Comparison of ENCODE assay signal across 8 cellular contexts in the genomic region with DNA sequence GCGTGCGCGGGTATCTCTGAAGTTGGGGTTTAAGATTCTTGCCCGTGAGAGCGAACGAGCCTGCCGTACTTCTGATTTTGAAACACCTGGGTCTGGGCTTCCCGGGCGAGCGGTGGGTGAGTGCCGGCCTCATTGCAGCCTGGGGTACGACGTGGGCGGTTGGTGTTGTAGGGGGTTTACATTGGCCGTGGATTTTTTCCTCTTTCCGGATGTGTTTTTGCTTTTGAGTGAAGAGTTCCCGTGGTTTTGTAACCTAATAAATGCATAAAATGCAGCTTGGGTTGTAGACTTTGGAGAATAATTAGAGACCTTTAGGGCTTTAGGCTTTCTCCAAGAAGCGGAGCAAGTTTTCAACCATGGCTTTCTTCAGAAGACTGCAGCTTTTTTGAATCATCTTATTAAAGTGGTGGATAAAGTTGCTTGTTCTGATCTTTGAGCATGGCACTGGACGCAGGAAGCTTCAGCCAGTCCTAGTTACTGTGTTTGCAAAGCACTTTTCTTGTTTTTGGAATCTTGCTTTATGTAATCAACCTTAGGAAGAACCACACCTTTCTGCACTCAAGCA. TPM values are rescaled to one million over a fixed set of nuclear protein-coding genes. Genes with fewer than 3 reads are reported as not detected.
DNase-seq lines count a peak whose midpoint lies in the region; ATAC-seq, FAIRE-seq and TF ChIP-seq lines count a peak whose summit lies in the region.

No MANE protein-coding gene starts in this region.

- no peak for TF ChIP-seq CTCF in WI38 (IDR thresholded peaks at IDR 0.05; ENCODE audit: low read depth, low read length)

- H3K27ac Mint-ChIP-seq in activated CD4-positive, alpha-beta T cell treated with anti-CD3 and anti-CD28 coated beads for 36 hours = peak overlapping the region; percentile 97
- peak overlapping the region; percentile 100 for H3K27ac Mint-ChIP-seq in stimulated activated memory B cell treated with anti-CD40 and anti-IgM and Interleukin-4, amounts not matched to agents 10 μg/mL and 1 μg/mL and 100 μg/mL, for 72 hours

- WGBS in iPS DF 6.9 (ENCODE audit: insufficient coverage, insufficient read length) = no CpG with 5 or more reads among the region's 19 CpGs

- ATAC-seq in activated CD4-positive, alpha-beta T cell treated with anti-CD3 and anti-CD28 coated beads for 36 hours = no peak
- no peak for ATAC-seq in stimulated activated memory B cell treated with anti-CD40 and anti-IgM and Interleukin-4, amounts not matched to agents 10 μg/mL and 1 μg/mL and 100 μg/mL, for 72 hours
- no peak for ATAC-seq in HG02642 (IDR thresholded peaks at IDR 0.05; ENCODE audit: poor library complexity, unreplicated experiment)

- H3K27ac ChIP-seq in iPS DF 6.9 (ENCODE audit: low read length) = no peak overlapping the region

- peaks cover 40% of the 10 kb centered on the region for H3K4me1 Mint-ChIP-seq in activated CD4-positive, alpha-beta T cell treated with anti-CD3 and anti-CD28 coated beads for 36 hours
- H3K4me1 Mint-ChIP-seq in stimulated activated memory B cell treated with anti-CD40 and anti-IgM and Interleukin-4, amounts not matched to agents 10 μg/mL and 1 μg/mL and 100 μg/mL, for 72 hours = peaks cover 54% of the 10 kb centered on the region

- peak overlapping the region; percentile 92 for H3K4me3 Mint-ChIP-seq in activated CD4-positive, alpha-beta T cell treated with anti-CD3 and anti-CD28 coated beads for 36 hours
- peak overlapping the region; percentile 89 for H3K4me3 Mint-ChIP-seq in stimulated activated memory B cell treated with anti-CD40 and anti-IgM and Interleukin-4, amounts not matched to agents 10 μg/mL and 1 μg/mL and 100 μg/mL, for 72 hours

- H3K27me3 Mint-ChIP-seq in activated CD4-positive, alpha-beta T cell treated with anti-CD3 and anti-CD28 coated beads for 36 hours = no peaks in the 10 kb centered on the region
- H3K27me3 Mint-ChIP-seq in stimulated activated memory B cell treated with anti-CD40 and anti-IgM and Interleukin-4, amounts not matched to agents 10 μg/mL and 1 μg/mL and 100 μg/mL, for 72 hours = no peaks in the 10 kb centered on the region

- no peak for FAIRE-seq in HTR-8/SVneo (lab: Jason Lieb, UNC)

- H3K36me3 ChIP-seq in iPS DF 6.9 (ENCODE audit: control insufficient read depth, insufficient read depth, low read length) = no peaks in the 10 kb centered on the region

- intact Hi-C loops in activated CD4-positive, alpha-beta T cell treated with anti-CD3 and anti-CD28 coated beads for 36 hours (cut with DNase I, micrococcal nuclease) = loop anchor here (1.0 to 5.0 kb wide), 12 partner anchors 19 to 1846 kb away; a partner anchor contains a TSS

- H3K4me3 ChIP-seq in WI38 (ENCODE audit: low read depth, low read length) = peak overlapping the region; percentile 91
- H3K4me3 ChIP-seq in iPS DF 6.9 (ENCODE audit: low read length) = peak overlapping the region; percentile 76

- H3K36me3 Mint-ChIP-seq in activated CD4-positive, alpha-beta T cell treated with anti-CD3 and anti-CD28 coated beads for 36 hours (ENCODE audit: low read depth) = peaks cover 21% of the 10 kb centered on the region
- peaks cover 21% of the 10 kb centered on the region for H3K36me3 Mint-ChIP-seq in stimulated activated memory B cell treated with anti-CD40 and anti-IgM and Interleukin-4, amounts not matched to agents 10 μg/mL and 1 μg/mL and 100 μg/mL, for 72 hours

- POLR2A ChIA-PET in activated CD4-positive, alpha-beta T cell treated with anti-CD3 and anti-CD28 coated beads for 36 hours (lab: Charles Lee) = interaction anchor here (1.0 kb wide), 1 partner anchor 41 kb away, joined by 3 read pairs; no protein-coding TSS in a partner anchor

- no peaks in the 10 kb centered on the region for H3K9me3 ChIP-seq in iPS DF 6.9 (ENCODE audit: control insufficient read depth, insufficient read depth, low read length)

- no peaks in the 10 kb centered on the region for H3K27me3 ChIP-seq in iPS DF 6.9 (ENCODE audit: control insufficient read depth, insufficient read depth, low read length)

- DNase-seq in activated CD4-positive, alpha-beta T cell treated with anti-CD3 and anti-CD28 coated beads for 36 hours = no peak
- no peak for DNase-seq in activated CD4-positive, alpha-beta T cell treated with anti-CD3 and anti-CD28 coated beads, Interleukin-2, amount 50 U/mL, for 1 hour
- no peak for DNase-seq in iPS DF 6.9 (ENCODE audit: low read depth, low spot score)
- DNase-seq in HTR-8/SVneo (ENCODE audit: insufficient read length, low spot score) = no peak
- DNase-seq in NCI-H526 (lab: John Stamatoyannopoulos, UW) = no peak

- H3K4me1 ChIP-seq in iPS DF 6.9 (ENCODE audit: control insufficient read depth, insufficient read depth, low read length) = no peaks in the 10 kb centered on the region

- CTCF ChIA-PET in activated CD4-positive, alpha-beta T cell treated with anti-CD3 and anti-CD28 coated beads for 36 hours (lab: Charles Lee) = interaction anchor here (0.6 to 1.4 kb wide), 4 partner anchors 16 to 118 kb away, joined by 3 read pairs; no protein-coding TSS in a partner anchor

- H3K9me3 Mint-ChIP-seq in activated CD4-positive, alpha-beta T cell treated with anti-CD3 and anti-CD28 coated beads for 36 hours (ENCODE audit: low read depth) = no peaks in the 10 kb centered on the region
- H3K9me3 Mint-ChIP-seq in stimulated activated memory B cell treated with anti-CD40 and anti-IgM and Interleukin-4, amounts not matched to agents 10 μg/mL and 1 μg/mL and 100 μg/mL, for 72 hours = no peaks in the 10 kb centered on the region

RNA-seq across cellular contexts. Expression of a gene that starts 0.3 kb away (rescaled TPM):
- total RNA-seq in activated CD4-positive, alpha-beta T cell treated with anti-CD3 and anti-CD28 coated beads for 36 hours = 10 to 100 TPM; 17.6 to 18.4 TPM

RNA-seq across cellular contexts. Expression of a gene that starts 0.9 kb away (rescaled TPM):
- total RNA-seq in activated CD4-positive, alpha-beta T cell treated with anti-CD3 and anti-CD28 coated beads for 36 hours = 10 to 100 TPM; 46.4 to 53.4 TPM
